In genomic region chr14:84247693-84248092, GRCh38 we compare ENCODE assay signal across 8 cellular contexts.
"Had no signal": no experiment of that assay in that cellular context is flagged by ENCODE, and none has a peak within 500 bp of the region (broad histone marks: within the 10 kb centered on the region; RNA-seq: fewer than 3 reads in every experiment).

No MANE protein-coding gene starts in this region.

- ATAC-seq: GM12878 had no signal

- H3K4me3 ChIP-seq: GM12878 had no signal

- DNase-seq: GDM1, GF-D8 had no signal

- FAIRE-seq: G401.6, GM12878, GM12891, GM12892, GM18507, GM19239 had no signal
